8 cellular contexts compared by ENCODE assay signal in the genomic region with DNA sequence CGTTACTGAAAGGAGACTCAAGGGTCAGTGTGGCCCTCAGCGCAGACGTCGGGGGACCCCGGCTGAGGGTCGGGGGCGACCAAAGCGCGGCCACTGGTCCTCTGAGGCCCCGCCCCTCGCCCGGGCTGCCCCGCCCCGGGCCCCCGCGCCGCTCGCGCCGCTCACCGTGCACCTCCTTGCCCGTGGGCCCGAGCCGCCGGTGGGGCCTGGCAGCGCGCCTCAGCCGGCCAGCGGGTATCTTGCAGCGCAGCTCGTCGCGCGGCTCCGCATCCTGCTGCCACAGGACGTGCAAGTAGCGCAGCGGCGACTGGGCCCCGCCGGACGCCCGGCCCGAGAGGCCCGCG. TPM values are rescaled to one million over a fixed set of nuclear protein-coding genes. Genes with fewer than 3 reads are reported as not detected.
DNase-seq lines count a peak whose midpoint lies in the region; ATAC-seq, FAIRE-seq and TF ChIP-seq lines count a peak whose summit lies in the region.

No MANE protein-coding gene starts in this region.

- H3K36me3 ChIP-seq in BJ (ENCODE audit: control insufficient read depth, insufficient read depth, low read length) (no peaks in the 10 kb centered on the region), H1 (ENCODE audit: control insufficient read depth in 2 of 4, insufficient read depth in 4 of 4, low read length in 3 of 4) (peaks cover 0 to 6% (median 0%) of the 10 kb centered on the region in 4 experiments; a peak in 3 of 8 replicates), testis (ENCODE audit: low read depth, missing control alignments) (no peaks in the 10 kb centered on the region)

- CTCF ChIA-PET in BJ (lab: Yijun Ruan, JAX) (interaction anchor here (0.6 to 1.7 kb wide), 3 partner anchors 18 to 200 kb away, joined by 3 to 14 read pairs (median 4); no protein-coding TSS in a partner anchor), activated B cell treated with CpG ODN at 0.5 μM for 24 hours (lab: Charles Lee) (interaction anchor here (1.0 to 1.8 kb wide), 2 partner anchors 20 to 27 kb away, joined by 9 to 11 read pairs; no protein-coding TSS in a partner anchor), H1 (lab: Charles Lee; ENCODE audit: partially characterized antibody) (interaction anchor here (1.0 to 3.5 kb wide), 7 partner anchors 12 to 54 kb away, joined by 3 to 15 read pairs (median 5); no protein-coding TSS in a partner anchor)

- H3K27me3 ChIP-seq in BJ (ENCODE audit: control insufficient read depth, insufficient read depth, low read length): no peaks in the 10 kb centered on the region
- no peaks in the 10 kb centered on the region for H3K27me3 ChIP-seq in H1 (replicated peaks in 1 of 4; ENCODE audit: control insufficient read depth in 3 of 4, extremely low read depth in 1 of 4, insufficient read depth in 3 of 4, low read length in 3 of 4)
- H3K27me3 ChIP-seq in testis: no peaks in the 10 kb centered on the region

- H3K4me3 Mint-ChIP-seq in activated B cell treated with CpG ODN at 0.5 μM for 24 hours (peak overlapping the region; percentile 89), naive B cell (peak overlapping the region; percentile 82 to 95 (median 88))

- POLR2A ChIA-PET in BJ (lab: Charles Lee): no interaction called here
- POLR2A ChIA-PET in activated B cell treated with CpG ODN at 0.5 μM for 24 hours (lab: Charles Lee): interaction anchor here (0.6 to 2.3 kb wide), 16 partner anchors 9 to 1676 kb away, joined by 3 to 17 read pairs (median 5); a partner anchor contains a TSS
- POLR2A ChIA-PET in H1 (lab: Charles Lee; ENCODE audit: partially characterized antibody): interaction anchor here (0.7 to 3.7 kb wide), 14 partner anchors 9 to 128 kb away, joined by 3 to 29 read pairs (median 5); a partner anchor contains a TSS

- H2BK15ac ChIP-seq in H1 (ENCODE audit: low read length): no peak overlapping the region

- 2% methylated on average over 19 of the region's 46 CpGs; no CpG with 5 or more reads in 1 of the 2 experiments for WGBS in H1 (ENCODE audit: extremely low coverage in 1 of 2, insufficient coverage in 1 of 2, insufficient read length in 1 of 2, insufficient replicate concordance in 2 of 2, low coverage in 1 of 2, low lambda C conversion rate in 2 of 2, missing lambda C conversion rate in 1 of 2), 2 experiments
- WGBS in testis, 2 donors: 0% methylated on average over 36 of the region's 46 CpGs; no CpG with 5 or more reads in 1 of the 2 donors

- H3K27me3 Mint-ChIP-seq in activated B cell treated with CpG ODN at 0.5 μM for 24 hours (no peaks in the 10 kb centered on the region), naive B cell (no peaks in the 10 kb centered on the region)

- TF ChIP-seq RAD21 in H1 (IDR thresholded peaks at IDR 0.05 in 1 of 2, conservative IDR thresholded peaks at IDR 0.05 in 1 of 2; ENCODE audit: low read depth in 2 of 2, low read length in 2 of 2): no peak

- H3K9me3 Mint-ChIP-seq in activated B cell treated with CpG ODN at 0.5 μM for 24 hours (no peaks in the 10 kb centered on the region), naive B cell (peaks cover 0 to 2% (median 0%) of the 10 kb centered on the region in 7 donors)

- no peak overlapping the region for H3K14ac ChIP-seq in H1 (ENCODE audit: insufficient read length)

- peaks cover 26% of the 10 kb centered on the region for H3K4me1 Mint-ChIP-seq in activated B cell treated with CpG ODN at 0.5 μM for 24 hours
- H3K4me1 Mint-ChIP-seq in naive B cell: peaks cover 14 to 36% (median 23%) of the 10 kb centered on the region in 3 donors

- H3K9ac ChIP-seq in H1 (replicated peaks in 1 of 4; ENCODE audit: extremely low read depth in 1 of 4, low read depth in 3 of 4, low read length in 3 of 4): peak overlapping the region; percentile 45 to 78 (median 58); a peak in 6 of 7 replicates

- TF ChIP-seq POLR2A in H1 (IDR thresholded peaks at IDR 0.05; ENCODE audit: control extremely low read depth in 1 of 2, low read depth in 2 of 2, low read length in 2 of 2): no peak
- TF ChIP-seq POLR2A in testis (IDR thresholded peaks at IDR 0.05): no peak

- H3K23ac ChIP-seq in H1 (ENCODE audit: insufficient read length): no peak overlapping the region

- H3K36me3 Mint-ChIP-seq in activated B cell treated with CpG ODN at 0.5 μM for 24 hours (ENCODE audit: low read depth) (peaks cover 9% of the 10 kb centered on the region), naive B cell (no peaks in the 10 kb centered on the region)

- no peak overlapping the region for H3K56ac ChIP-seq in H1 (replicated peaks; ENCODE audit: insufficient read length, low read depth, low read length)

- 0 out of 2 replicates have a peak overlapping the region, but pooled peaks have one; percentile 90 for H4K8ac ChIP-seq in H1 (ENCODE audit: extremely low read depth, insufficient read depth, low read length)

- peaks cover 0 to 3% of the 10 kb centered on the region in 2 experiments for H4K20me1 ChIP-seq in H1 (replicated peaks in 1 of 2; ENCODE audit: control insufficient read depth in 1 of 2, insufficient read depth in 2 of 2, low read length in 2 of 2)

- H3K27ac Mint-ChIP-seq in activated B cell treated with CpG ODN at 0.5 μM for 24 hours: peak overlapping the region; percentile 85
- peak overlapping the region in 4 of 6 donors; percentile 65 to 93 (median 82) for H3K27ac Mint-ChIP-seq in naive B cell

- H2BK5ac ChIP-seq in H1 (ENCODE audit: low read depth, low read length): no peak overlapping the region

- H3K79me2 ChIP-seq in H1 (ENCODE audit: control insufficient read depth in 1 of 2, insufficient read depth in 2 of 2, low read length in 2 of 2): peaks cover 0 to 17% of the 10 kb centered on the region in 2 experiments; a peak in 3 of 4 replicates

- intact Hi-C loops in activated B cell treated with CpG ODN at 0.5 μM for 24 hours (cut with micrococcal nuclease): loop anchor here (1.0 to 10.0 kb wide), 10 partner anchors 20 to 839 kb away; a partner anchor contains a TSS
- intact Hi-C loops in testis (cut with DNase I; ENCODE audit: low total_unique reads): no loop called here

- H2AK5ac ChIP-seq in H1 (ENCODE audit: low read depth, low read length): no peak overlapping the region

- no peak overlapping the region for H2BK12ac ChIP-seq in H1 (ENCODE audit: low read depth, low read length)

- no peak for TF ChIP-seq EP300 in H1 (IDR thresholded peaks at IDR 0.05; ENCODE audit: borderline replicate concordance in 1 of 2, low read depth in 2 of 2, low read length in 2 of 2)

- no peak overlapping the region for H4K91ac ChIP-seq in H1 (replicated peaks; ENCODE audit: insufficient read length, low read length)

- peak overlapping the region; percentile 47; the same call in 1 of the 2 replicates for H3K27ac ChIP-seq in H1 (ENCODE audit: low read depth, low read length)
- peak overlapping the region; percentile 46 to 93 for H3K27ac ChIP-seq in testis

- H3K4me1 ChIP-seq in H1 (replicated peaks in 1 of 4; ENCODE audit: control insufficient read depth in 3 of 4, insufficient read depth in 4 of 4, low read length in 3 of 4) (peaks cover 0 to 2% (median 1%) of the 10 kb centered on the region in 4 experiments; a peak in 2 of 7 replicates), testis (peaks cover 20% of the 10 kb centered on the region)

- H3K9me3 ChIP-seq in H1 (ENCODE audit: insufficient read depth in 2 of 2, low read depth in 1 of 2, low read length in 1 of 2): no peaks in the 10 kb centered on the region
- no peaks in the 10 kb centered on the region for H3K9me3 ChIP-seq in testis

- H2BK120ac ChIP-seq in H1 (replicated peaks; ENCODE audit: low read depth, low read length): no peak overlapping the region

- H4K5ac ChIP-seq in H1 (ENCODE audit: insufficient read length, low read depth, low read length): no peak overlapping the region

- H2BK20ac ChIP-seq in H1 (ENCODE audit: low read length): no peak overlapping the region

- H3K4me3 ChIP-seq in BJ (ENCODE audit: low read depth, low read length) (peak overlapping the region; percentile 68), H1 (ENCODE audit: extremely low read depth in 1 of 4, insufficient read depth in 2 of 4, low read depth in 3 of 4, low read length in 4 of 4) (peak overlapping the region; percentile 61 to 82 (median 67)), testis (peak overlapping the region; percentile 77 to 86)

- ATAC-seq in GM19351 (IDR thresholded peaks at IDR 0.05; ENCODE audit: unreplicated experiment) (peak; percentile 43), HG03342 (IDR thresholded peaks at IDR 0.05; ENCODE audit: unreplicated experiment) (peak; percentile 38), activated B cell treated with CpG ODN at 0.5 μM for 24 hours (ENCODE audit: low read depth) (peak; percentile 23), naive B cell (ENCODE audit: low read depth in 2 of 2) (peak; percentile 29 to 34)

- TF ChIP-seq CTCF in BJ (IDR thresholded peaks at IDR 0.05; ENCODE audit: insufficient read depth, low read depth, low read length): no peak
- TF ChIP-seq CTCF in activated B cell treated with CpG ODN at 0.5 μM for 24 hours (IDR thresholded peaks at IDR 0.05): no peak
- no peak for TF ChIP-seq CTCF in H1 (IDR thresholded peaks at IDR 0.05; ENCODE audit: control extremely low read depth in 1 of 3, insufficient read depth in 1 of 3, low read depth in 1 of 3, low read length in 3 of 3)
- TF ChIP-seq CTCF in testis (IDR thresholded peaks at IDR 0.05): no peak

- H3K23me2 ChIP-seq in H1 (ENCODE audit: low read depth, low read length): peaks cover 7% of the 10 kb centered on the region; the same call in 1 of the 2 replicates

- no peaks in the 10 kb centered on the region; the same call in none of the 2 replicates for H3K79me1 ChIP-seq in H1 (ENCODE audit: low read depth, low read length)

- FAIRE-seq in H1 (lab: Jason Lieb, UNC): no peak

- no peak overlapping the region for H3K4ac ChIP-seq in H1 (replicated peaks; ENCODE audit: insufficient read length, low read depth, low read length)

- no peak for DNase-seq in BJ (ENCODE audit: low read depth)
- DNase-seq in activated B cell treated with CpG ODN at 0.5 μM for 24 hours: no peak
- no peak for DNase-seq in H1 (ENCODE audit: low read depth in 1 of 2, low spot score in 2 of 2)
- no peak for DNase-seq in naive B cell
- peak; percentile 56 for DNase-seq in testis
- no peak for DNase-seq in HuH-7 (ENCODE audit: low spot score)

- peak overlapping the region; percentile 65 to 78 for H3K4me2 ChIP-seq in H1 (ENCODE audit: insufficient read depth in 1 of 2, low read depth in 2 of 2, low read length in 2 of 2)

- no peak overlapping the region for H3K18ac ChIP-seq in H1 (ENCODE audit: extremely low read depth, low read length)

- 0 out of 2 replicates have a peak overlapping the region, but pooled peaks have one; percentile 37 for H2AFZ ChIP-seq in H1 (ENCODE audit: low read length)

RNA-seq across cellular contexts. Expression of a gene that starts 0.4 kb away (rescaled TPM):
- polyA plus RNA-seq in BJ (2011; rRNA removed) (18.2 and 36.7 TPM in 2 replicates), H1 (2011; rRNA removed) (16.7 and 18.8 TPM in 2 replicates), naive B cell (ENCODE audit: low read depth in 6 of 6) (10 to 100 TPM in 4 of 6 donors, 1 to 10 TPM in 2; 2.6 to 19.3 (median 14.4) TPM), testis (ENCODE audit: insufficient read depth, low read depth, low replicate concordance) (61.5 TPM)
- 21.3 and 37.3 TPM in 2 replicates for polyA minus RNA-seq in BJ (2011; rRNA and poly(A)+ RNA removed)
- total RNA-seq in activated B cell treated with CpG ODN at 0.5 μM for 24 hours (12.6 and 16.5 TPM in 2 replicates), testis (100 to 1,000 TPM; 117 to 138 TPM)
- 13.3 and 13.7 TPM in 2 replicates for total RNA-seq in H1 (2021; fragmentation: NEBNext Ultra II Directional; extraction: Animal tissue kit (Norgen Biotek cat#: 25700))
- 22.3 TPM for polyA plus RNA-seq in H1 (2011; cell fraction: cytosol; rRNA removed)
- 26.7 TPM for polyA plus RNA-seq in H1 (2011; cell fraction: nucleus; rRNA removed)
- polyA plus RNA-seq in H1 (2012, experiment 1 of 2): 9.5 to 15.4 TPM (median 13.8 TPM) in 4 replicates
- polyA plus RNA-seq in H1 (2012, experiment 2 of 2): 11.9 TPM
- polyA plus RNA-seq in H1 (2013, experiment 1 of 2): 12.3 TPM
- polyA plus RNA-seq in H1 (2013, experiment 2 of 2): 12.1 TPM
- polyA minus RNA-seq in H1 (2011; rRNA and poly(A)+ RNA removed): 8.4 and 11.3 TPM in 2 replicates
- polyA minus RNA-seq in H1 (2011; cell fraction: cytosol; rRNA and poly(A)+ RNA removed): 12.0 TPM
- 10.5 TPM for polyA minus RNA-seq in H1 (2011; cell fraction: nucleus; rRNA and poly(A)+ RNA removed)

RNA-seq across cellular contexts. Expression of a gene that starts 5.5 kb away (rescaled TPM):
- 705 and 755 TPM in 2 replicates for polyA plus RNA-seq in BJ (2011; rRNA removed)
- 282 and 487 TPM in 2 replicates for polyA minus RNA-seq in BJ (2011; rRNA and poly(A)+ RNA removed)
- total RNA-seq in activated B cell treated with CpG ODN at 0.5 μM for 24 hours: 712 and 718 TPM in 2 replicates
- total RNA-seq in H1 (2021; fragmentation: NEBNext Ultra II Directional; extraction: Animal tissue kit (Norgen Biotek cat#: 25700)): 622 and 639 TPM in 2 replicates
- polyA plus RNA-seq in H1 (2011; rRNA removed): 588 and 886 TPM in 2 replicates
- polyA plus RNA-seq in H1 (2011; cell fraction: cytosol; rRNA removed): 739 TPM
- 433 TPM for polyA plus RNA-seq in H1 (2011; cell fraction: nucleus; rRNA removed)
- polyA plus RNA-seq in H1 (2012, experiment 1 of 2): 891 to 952 TPM (median 929 TPM) in 4 replicates
- polyA plus RNA-seq in H1 (2012, experiment 2 of 2): 202 TPM
- polyA plus RNA-seq in H1 (2013, experiment 1 of 2): 533 TPM
- polyA plus RNA-seq in H1 (2013, experiment 2 of 2): 561 TPM
- 1,196 and 1,601 TPM in 2 replicates for polyA minus RNA-seq in H1 (2011; rRNA and poly(A)+ RNA removed)
- polyA minus RNA-seq in H1 (2011; cell fraction: cytosol; rRNA and poly(A)+ RNA removed): 274 TPM
- polyA minus RNA-seq in H1 (2011; cell fraction: nucleus; rRNA and poly(A)+ RNA removed): 247 TPM
- polyA plus RNA-seq in naive B cell (ENCODE audit: low read depth in 6 of 6): 100 to 1,000 TPM; 260 to 316 (median 300) TPM
- total RNA-seq in testis: 100 to 1,000 TPM; 185 to 316 TPM
- 295 TPM for polyA plus RNA-seq in testis (ENCODE audit: insufficient read depth, low read depth, low replicate concordance)

RNA-seq across cellular contexts. Expression of a gene that starts 20.5 kb away (rescaled TPM):
- not detected in 2 replicates for polyA plus RNA-seq in BJ (2011; rRNA removed)
- polyA minus RNA-seq in BJ (2011; rRNA and poly(A)+ RNA removed): not detected in 2 replicates
- not detected in 2 replicates for total RNA-seq in activated B cell treated with CpG ODN at 0.5 μM for 24 hours
- 0.46 and 0.84 TPM in 2 replicates for total RNA-seq in H1 (2021; fragmentation: NEBNext Ultra II Directional; extraction: Animal tissue kit (Norgen Biotek cat#: 25700))
- polyA plus RNA-seq in H1 (2011; rRNA removed): 0.77 and 1.1 TPM in 2 replicates
- 0.54 TPM for polyA plus RNA-seq in H1 (2011; cell fraction: cytosol; rRNA removed)
- polyA plus RNA-seq in H1 (2011; cell fraction: nucleus; rRNA removed): 1.7 TPM
- 0.42 to 0.76 TPM (median 0.59 TPM) in 3 of 4 replicates, not detected in the other for polyA plus RNA-seq in H1 (2012, experiment 1 of 2)
- 0.26 TPM for polyA plus RNA-seq in H1 (2012, experiment 2 of 2)
- polyA plus RNA-seq in H1 (2013, experiment 1 of 2): 0.45 TPM
- 0.64 TPM for polyA plus RNA-seq in H1 (2013, experiment 2 of 2)
- 0.39 TPM in 1 of 2 replicates, not detected in the other for polyA minus RNA-seq in H1 (2011; rRNA and poly(A)+ RNA removed)
- polyA minus RNA-seq in H1 (2011; cell fraction: cytosol; rRNA and poly(A)+ RNA removed): not detected
- 0.60 TPM for polyA minus RNA-seq in H1 (2011; cell fraction: nucleus; rRNA and poly(A)+ RNA removed)
- not detected for polyA plus RNA-seq in naive B cell (ENCODE audit: low read depth in 6 of 6)
- 1 to 10 TPM in 1 of 2 donors, under 1 TPM in 1; 0.81 to 4.8 TPM for total RNA-seq in testis
- not detected for polyA plus RNA-seq in testis (ENCODE audit: insufficient read depth, low read depth, low replicate concordance)

RNA-seq across cellular contexts. Expression of a gene that starts 36.0 kb away (rescaled TPM):
- polyA plus RNA-seq in BJ (2011; rRNA removed): 12.6 and 24.9 TPM in 2 replicates
- 13.6 and 17.3 TPM in 2 replicates for polyA minus RNA-seq in BJ (2011; rRNA and poly(A)+ RNA removed)
- total RNA-seq in activated B cell treated with CpG ODN at 0.5 μM for 24 hours: 0.40 and 0.83 TPM in 2 replicates
- total RNA-seq in H1 (2021; fragmentation: NEBNext Ultra II Directional; extraction: Animal tissue kit (Norgen Biotek cat#: 25700)): 24.3 and 24.5 TPM in 2 replicates
- 47.5 and 51.7 TPM in 2 replicates for polyA plus RNA-seq in H1 (2011; rRNA removed)
- polyA plus RNA-seq in H1 (2011; cell fraction: cytosol; rRNA removed): 36.8 TPM
- 61.9 TPM for polyA plus RNA-seq in H1 (2011; cell fraction: nucleus; rRNA removed)
- polyA plus RNA-seq in H1 (2012, experiment 1 of 2): 19.8 to 42.1 TPM (median 35.7 TPM) in 4 replicates
- polyA plus RNA-seq in H1 (2012, experiment 2 of 2): 34.4 TPM
- 23.2 TPM for polyA plus RNA-seq in H1 (2013, experiment 1 of 2)
- polyA plus RNA-seq in H1 (2013, experiment 2 of 2): 23.4 TPM
- 17.4 and 19.2 TPM in 2 replicates for polyA minus RNA-seq in H1 (2011; rRNA and poly(A)+ RNA removed)
- 37.1 TPM for polyA minus RNA-seq in H1 (2011; cell fraction: cytosol; rRNA and poly(A)+ RNA removed)
- 17.9 TPM for polyA minus RNA-seq in H1 (2011; cell fraction: nucleus; rRNA and poly(A)+ RNA removed)
- polyA plus RNA-seq in naive B cell (ENCODE audit: low read depth in 6 of 6): not detected
- 10 to 100 TPM; 36.7 to 40.6 TPM for total RNA-seq in testis
- polyA plus RNA-seq in testis (ENCODE audit: insufficient read depth, low read depth, low replicate concordance): 21.4 TPM
